In genomic region chr2:56682397-56682760, GRCh38 we compare ENCODE assay signal across 21 cellular contexts.
A peak's percentile ranks its signal among the peaks of the same experiment; 100 is the strongest.
DNase-seq lines count a peak whose midpoint lies in the region; ATAC-seq and TF ChIP-seq lines count a peak whose summit lies in the region.
"Had no signal": no experiment of that assay in that cellular context is flagged by ENCODE, and none has a peak within 500 bp of the region (broad histone marks: within the 10 kb centered on the region; RNA-seq: fewer than 3 reads in every experiment).

No MANE protein-coding gene starts in this region.

- H3K9me3 Mint-ChIP-seq in mesothelial cell of epicardium: no peaks in the 10 kb centered on the region

- no peaks in the 10 kb centered on the region for H3K36me3 ChIP-seq in RWPE2 (ENCODE audit: low read depth)
- H3K36me3 ChIP-seq: BLaER1 treated with 17β-estradiol and CSF1 and Interleukin-3, amounts not matched to agents 10 nM and 100 nM had no signal

- no peak for TF ChIP-seq CTCF in RWPE2 (IDR thresholded peaks at IDR 0.05; ENCODE audit: poor library complexity, severe bottlenecking)
- TF ChIP-seq CTCF in choroid plexus epithelial cell (conservative IDR thresholded peaks at IDR 0.05; ENCODE audit: low read depth, low read length): no peak
- no peak for TF ChIP-seq CTCF in mesothelial cell of epicardium (IDR thresholded peaks at IDR 0.05; ENCODE audit: unreplicated experiment)

- no peaks in the 10 kb centered on the region for H3K9me3 ChIP-seq in RWPE2 (ENCODE audit: severe bottlenecking)
- H3K9me3 ChIP-seq: A549; BLaER1 treated with 17β-estradiol and CSF1 and Interleukin-3, amounts not matched to agents 10 nM and 100 nM had no signal

- peaks cover 27% of the 10 kb centered on the region for H3K4me1 Mint-ChIP-seq in mesothelial cell of epicardium
- H3K4me1 Mint-ChIP-seq: IgD-negative memory B cell had no signal

- DNase-seq in EH (ENCODE audit: low read depth) (peak; percentile 64), RWPE2 (ENCODE audit: low spot score) (no peak), choroid plexus epithelial cell (ENCODE audit: low read depth) (peak; percentile 62), mesothelial cell of epicardium (ENCODE audit: low spot score in 2 of 2, unreplicated experiment in 2 of 2) (no peak), MV-4-11 (lab: John Stamatoyannopoulos, UW) (no peak), cerebellar nuclear complex (lab: John Stamatoyannopoulos, UW) (no peak), DMS153 (lab: John Stamatoyannopoulos, UW) (no peak), dedifferentiated amniotic fluid mesenchymal stem cell (ENCODE audit: extremely low spot score) (no peak)
- DNase-seq: CD8-positive, alpha-beta T cell; DMS79; Kasumi-1; MM.1S; NCI-H1105 treated with DMSO at 0.1 percent for 48 hours; NCI-H1694 treated with DMSO at 0.1 percent for 48 hours; NCI-H2107; NCI-H524; PC-9 had no signal

- ATAC-seq in RWPE2 (ENCODE audit: low read depth): no peak
- ATAC-seq: A549; CD8-positive, alpha-beta T cell had no signal

- no peaks in the 10 kb centered on the region for H3K36me3 Mint-ChIP-seq in mesothelial cell of epicardium
- H3K36me3 Mint-ChIP-seq: CD8-positive, alpha-beta T cell; IgD-negative memory B cell had no signal

- H3K4me3 ChIP-seq in RWPE2 (ENCODE audit: severe bottlenecking) (no peak overlapping the region), choroid plexus epithelial cell (ENCODE audit: low read depth, low read length) (no peak overlapping the region)
- H3K4me3 ChIP-seq: A549; BLaER1 treated with 17β-estradiol and CSF1 and Interleukin-3, amounts not matched to agents 10 nM and 100 nM; PC-9 had no signal

- no peak overlapping the region for H3K4me3 Mint-ChIP-seq in mesothelial cell of epicardium
- H3K4me3 Mint-ChIP-seq: CD8-positive, alpha-beta T cell; IgD-negative memory B cell had no signal

- peaks cover 24% of the 10 kb centered on the region for H3K4me1 ChIP-seq in RWPE2 (ENCODE audit: insufficient read depth, poor library complexity, severe bottlenecking)
- H3K4me1 ChIP-seq: BLaER1 treated with 17β-estradiol and CSF1 and Interleukin-3, amounts not matched to agents 10 nM and 100 nM had no signal

- H3K27ac Mint-ChIP-seq in mesothelial cell of epicardium: peak overlapping the region; percentile 38
- H3K27ac Mint-ChIP-seq: CD8-positive, alpha-beta T cell; IgD-negative memory B cell had no signal

- no peaks in the 10 kb centered on the region for H3K27me3 ChIP-seq in RWPE2 (ENCODE audit: insufficient read depth, poor library complexity, severe bottlenecking)
- H3K27me3 ChIP-seq: BLaER1 treated with 17β-estradiol and CSF1 and Interleukin-3, amounts not matched to agents 10 nM and 100 nM had no signal

- H3K27ac ChIP-seq in RWPE2 (ENCODE audit: poor library complexity, severe bottlenecking): peak overlapping the region; percentile 86
- H3K27ac ChIP-seq: A549; BLaER1 treated with 17β-estradiol and CSF1 and Interleukin-3, amounts not matched to agents 10 nM and 100 nM; PC-9; RWPE1 had no signal

- no peaks in the 10 kb centered on the region for H3K27me3 Mint-ChIP-seq in mesothelial cell of epicardium (ENCODE audit: low read depth)
- H3K27me3 Mint-ChIP-seq: IgD-negative memory B cell had no signal

Comparison
In these comparisons a context has a peak if more than half of its experiments do, and no peak if none do; other contexts are left out.
1. DNase-seq: peak in EH (single experiment) and choroid plexus epithelial cell (single experiment); none in RWPE2 (single experiment), mesothelial cell of epicardium (0 of 2), MV-4-11 (single experiment), cerebellar nuclear complex (0 of 2), DMS153 (single experiment) and dedifferentiated amniotic fluid mesenchymal stem cell (single experiment).